1 cellular context compared by ENCODE assay signal in genomic region chr19:1446713-1447564, GRCh38.
TF ChIP-seq lines count a peak whose summit lies in the region.

No MANE protein-coding gene starts in this region.

TF ChIP-seq in HepG2, 621 proteins besides CTCF, POLR2A, EP300 and RAD21 (continued from another document and continues in another):
- TF ChIP-seq, protein P1, sequence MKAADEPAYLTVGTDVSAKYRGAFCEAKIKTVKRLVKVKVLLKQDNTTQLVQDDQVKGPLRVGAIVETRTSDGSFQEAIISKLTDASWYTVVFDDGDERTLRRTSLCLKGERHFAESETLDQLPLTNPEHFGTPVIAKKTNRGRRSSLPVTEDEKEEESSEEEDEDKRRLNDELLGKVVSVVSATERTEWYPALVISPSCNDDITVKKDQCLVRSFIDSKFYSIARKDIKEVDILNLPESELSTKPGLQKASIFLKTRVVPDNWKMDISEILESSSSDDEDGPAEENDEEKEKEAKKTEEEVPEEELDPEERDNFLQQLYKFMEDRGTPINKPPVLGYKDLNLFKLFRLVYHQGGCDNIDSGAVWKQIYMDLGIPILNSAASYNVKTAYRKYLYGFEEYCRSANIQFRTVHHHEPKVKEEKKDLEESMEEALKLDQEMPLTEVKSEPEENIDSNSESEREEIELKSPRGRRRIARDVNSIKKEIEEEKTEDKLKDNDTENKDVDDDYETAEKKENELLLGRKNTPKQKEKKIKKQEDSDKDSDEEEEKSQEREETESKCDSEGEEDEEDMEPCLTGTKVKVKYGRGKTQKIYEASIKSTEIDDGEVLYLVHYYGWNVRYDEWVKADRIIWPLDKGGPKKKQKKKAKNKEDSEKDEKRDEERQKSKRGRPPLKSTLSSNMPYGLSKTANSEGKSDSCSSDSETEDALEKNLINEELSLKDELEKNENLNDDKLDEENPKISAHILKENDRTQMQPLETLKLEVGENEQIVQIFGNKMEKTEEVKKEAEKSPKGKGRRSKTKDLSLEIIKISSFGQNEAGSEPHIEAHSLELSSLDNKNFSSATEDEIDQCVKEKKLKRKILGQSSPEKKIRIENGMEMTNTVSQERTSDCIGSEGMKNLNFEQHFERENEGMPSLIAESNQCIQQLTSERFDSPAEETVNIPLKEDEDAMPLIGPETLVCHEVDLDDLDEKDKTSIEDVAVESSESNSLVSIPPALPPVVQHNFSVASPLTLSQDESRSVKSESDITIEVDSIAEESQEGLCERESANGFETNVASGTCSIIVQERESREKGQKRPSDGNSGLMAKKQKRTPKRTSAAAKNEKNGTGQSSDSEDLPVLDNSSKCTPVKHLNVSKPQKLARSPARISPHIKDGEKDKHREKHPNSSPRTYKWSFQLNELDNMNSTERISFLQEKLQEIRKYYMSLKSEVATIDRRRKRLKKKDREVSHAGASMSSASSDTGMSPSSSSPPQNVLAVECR (CRISPR knock-in tag; IDR thresholded peaks at IDR 0.05; ENCODE audit: borderline replicate concordance), result peak; percentile 56; the same call in 1 of the 2 replicates
- 0 out of 2 replicates have a peak, but pooled peaks have one; percentile 26 for TF ChIP-seq NCOA2 (CRISPR knock-in tag; IDR thresholded peaks at IDR 0.05)
- 0 out of 2 replicates have a peak, but pooled peaks have one; percentile 56 for TF ChIP-seq ZNF619 (CRISPR knock-in tag; IDR thresholded peaks at IDR 0.05)
- no peak for TF ChIP-seq PCBP1 (IDR thresholded peaks at IDR 0.05; ENCODE audit: borderline replicate concordance, low read depth, low read length)
- TF ChIP-seq ZNF44 (CRISPR knock-in tag; IDR thresholded peaks at IDR 0.05), result no peak
- TF ChIP-seq ZNF883 (CRISPR knock-in tag; IDR thresholded peaks at IDR 0.05; ENCODE audit: not compliant biosample characterization), result peak; percentile 25
- no peak for TF ChIP-seq ZNF460 (CRISPR knock-in tag; IDR thresholded peaks at IDR 0.05; ENCODE audit: borderline replicate concordance)
- TF ChIP-seq, protein P2, sequence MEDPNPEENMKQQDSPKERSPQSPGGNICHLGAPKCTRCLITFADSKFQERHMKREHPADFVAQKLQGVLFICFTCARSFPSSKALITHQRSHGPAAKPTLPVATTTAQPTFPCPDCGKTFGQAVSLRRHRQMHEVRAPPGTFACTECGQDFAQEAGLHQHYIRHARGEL (CRISPR knock-in tag; IDR thresholded peaks at IDR 0.05), result no peak
- peak; percentile 48; the same call in 1 of the 2 replicates for TF ChIP-seq SNAI1 (CRISPR knock-in tag; IDR thresholded peaks at IDR 0.05; ENCODE audit: borderline replicate concordance)
- peak; percentile 50; the same call in 1 of the 2 replicates for TF ChIP-seq ELF3 (CRISPR knock-in tag; IDR thresholded peaks at IDR 0.05)
- no peak for TF ChIP-seq SOX6 (IDR thresholded peaks at IDR 0.05)
- 0 out of 2 replicates have a peak, but pooled peaks have one; percentile 14 for TF ChIP-seq SOX6 (CRISPR knock-in tag; IDR thresholded peaks at IDR 0.05)
- peak; percentile 56 for TF ChIP-seq MED8 (CRISPR knock-in tag; IDR thresholded peaks at IDR 0.05; ENCODE audit: insufficient replicate concordance)
- TF ChIP-seq AGO2 (optimal IDR thresholded peaks at IDR 0.05; ENCODE audit: low read depth, low read length), result no peak
- TF ChIP-seq ZBTB1 (CRISPR knock-in tag; IDR thresholded peaks at IDR 0.05; ENCODE audit: borderline replicate concordance), result peak; percentile 56; the same call in 1 of the 2 replicates
- no peak for TF ChIP-seq ZBTB43 (CRISPR knock-in tag; conservative IDR thresholded peaks at IDR 0.05)
- TF ChIP-seq DBP (CRISPR knock-in tag; IDR thresholded peaks at IDR 0.05; ENCODE audit: not compliant biosample characterization), result no peak
- TF ChIP-seq ZNF83 (CRISPR knock-in tag; IDR thresholded peaks at IDR 0.05; ENCODE audit: borderline replicate concordance), result peak; percentile 61; the same call in 1 of the 2 replicates
- TF ChIP-seq TSC22D2 (CRISPR knock-in tag; IDR thresholded peaks at IDR 0.05; ENCODE audit: borderline replicate concordance), result no peak
- peak; percentile 54; the same call in 1 of the 2 replicates for TF ChIP-seq MEIS2 (CRISPR knock-in tag; IDR thresholded peaks at IDR 0.05)
- TF ChIP-seq SAP130 (CRISPR knock-in tag; IDR thresholded peaks at IDR 0.05; ENCODE audit: low read depth), result peak; percentile 67
- no peak for TF ChIP-seq AKAP8 (CRISPR knock-in tag; IDR thresholded peaks at IDR 0.05)
- no peak for TF ChIP-seq ZNF484 (CRISPR knock-in tag; IDR thresholded peaks at IDR 0.05; ENCODE audit: borderline replicate concordance, low read depth)
- TF ChIP-seq MXI1 (IDR thresholded peaks at IDR 0.05; ENCODE audit: borderline replicate concordance, low read depth, low read length), result peak; percentile 45; the same call in 1 of the 3 replicates
- peak; percentile 65; the same call in 1 of the 2 replicates for TF ChIP-seq ZBTB26 (CRISPR knock-in tag; IDR thresholded peaks at IDR 0.05; ENCODE audit: borderline replicate concordance)
- TF ChIP-seq UBTF (CRISPR knock-in tag; IDR thresholded peaks at IDR 0.05), result peak; percentile 55; the same call in 1 of the 2 replicates
- no peak for TF ChIP-seq ZNF207 (IDR thresholded peaks at IDR 0.05; ENCODE audit: borderline replicate concordance)
- no peak; the same call in 1 of the 2 replicates for TF ChIP-seq HDAC1 (CRISPR knock-in tag; IDR thresholded peaks at IDR 0.05)
- no peak for TF ChIP-seq ZNF879 (CRISPR knock-in tag; IDR thresholded peaks at IDR 0.05)
- TF ChIP-seq, protein P3, sequence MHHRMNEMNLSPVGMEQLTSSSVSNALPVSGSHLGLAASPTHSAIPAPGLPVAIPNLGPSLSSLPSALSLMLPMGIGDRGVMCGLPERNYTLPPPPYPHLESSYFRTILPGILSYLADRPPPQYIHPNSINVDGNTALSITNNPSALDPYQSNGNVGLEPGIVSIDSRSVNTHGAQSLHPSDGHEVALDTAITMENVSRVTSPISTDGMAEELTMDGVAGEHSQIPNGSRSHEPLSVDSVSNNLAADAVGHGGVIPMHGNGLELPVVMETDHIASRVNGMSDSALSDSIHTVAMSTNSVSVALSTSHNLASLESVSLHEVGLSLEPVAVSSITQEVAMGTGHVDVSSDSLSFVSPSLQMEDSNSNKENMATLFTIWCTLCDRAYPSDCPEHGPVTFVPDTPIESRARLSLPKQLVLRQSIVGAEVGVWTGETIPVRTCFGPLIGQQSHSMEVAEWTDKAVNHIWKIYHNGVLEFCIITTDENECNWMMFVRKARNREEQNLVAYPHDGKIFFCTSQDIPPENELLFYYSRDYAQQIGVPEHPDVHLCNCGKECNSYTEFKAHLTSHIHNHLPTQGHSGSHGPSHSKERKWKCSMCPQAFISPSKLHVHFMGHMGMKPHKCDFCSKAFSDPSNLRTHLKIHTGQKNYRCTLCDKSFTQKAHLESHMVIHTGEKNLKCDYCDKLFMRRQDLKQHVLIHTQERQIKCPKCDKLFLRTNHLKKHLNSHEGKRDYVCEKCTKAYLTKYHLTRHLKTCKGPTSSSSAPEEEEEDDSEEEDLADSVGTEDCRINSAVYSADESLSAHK (CRISPR knock-in tag; IDR thresholded peaks at IDR 0.05; ENCODE audit: borderline replicate concordance), result no peak
- no peak for TF ChIP-seq TCF7L2 (IDR thresholded peaks at IDR 0.05; ENCODE audit: low read depth, low read length)
- TF ChIP-seq FOXK2 (IDR thresholded peaks at IDR 0.05), result no peak
- TF ChIP-seq, protein P4, sequence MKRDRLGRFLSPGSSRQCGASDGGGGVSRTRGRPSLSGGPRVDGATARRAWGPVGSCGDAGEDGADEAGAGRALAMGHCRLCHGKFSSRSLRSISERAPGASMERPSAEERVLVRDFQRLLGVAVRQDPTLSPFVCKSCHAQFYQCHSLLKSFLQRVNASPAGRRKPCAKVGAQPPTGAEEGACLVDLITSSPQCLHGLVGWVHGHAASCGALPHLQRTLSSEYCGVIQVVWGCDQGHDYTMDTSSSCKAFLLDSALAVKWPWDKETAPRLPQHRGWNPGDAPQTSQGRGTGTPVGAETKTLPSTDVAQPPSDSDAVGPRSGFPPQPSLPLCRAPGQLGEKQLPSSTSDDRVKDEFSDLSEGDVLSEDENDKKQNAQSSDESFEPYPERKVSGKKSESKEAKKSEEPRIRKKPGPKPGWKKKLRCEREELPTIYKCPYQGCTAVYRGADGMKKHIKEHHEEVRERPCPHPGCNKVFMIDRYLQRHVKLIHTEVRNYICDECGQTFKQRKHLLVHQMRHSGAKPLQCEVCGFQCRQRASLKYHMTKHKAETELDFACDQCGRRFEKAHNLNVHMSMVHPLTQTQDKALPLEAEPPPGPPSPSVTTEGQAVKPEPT (CRISPR knock-in tag; IDR thresholded peaks at IDR 0.05; ENCODE audit: low read depth), result no peak
- TF ChIP-seq ZNF607 (CRISPR knock-in tag; IDR thresholded peaks at IDR 0.05; ENCODE audit: borderline replicate concordance), result 0 out of 2 replicates have a peak, but pooled peaks have one; percentile 46
- TF ChIP-seq, protein P5, sequence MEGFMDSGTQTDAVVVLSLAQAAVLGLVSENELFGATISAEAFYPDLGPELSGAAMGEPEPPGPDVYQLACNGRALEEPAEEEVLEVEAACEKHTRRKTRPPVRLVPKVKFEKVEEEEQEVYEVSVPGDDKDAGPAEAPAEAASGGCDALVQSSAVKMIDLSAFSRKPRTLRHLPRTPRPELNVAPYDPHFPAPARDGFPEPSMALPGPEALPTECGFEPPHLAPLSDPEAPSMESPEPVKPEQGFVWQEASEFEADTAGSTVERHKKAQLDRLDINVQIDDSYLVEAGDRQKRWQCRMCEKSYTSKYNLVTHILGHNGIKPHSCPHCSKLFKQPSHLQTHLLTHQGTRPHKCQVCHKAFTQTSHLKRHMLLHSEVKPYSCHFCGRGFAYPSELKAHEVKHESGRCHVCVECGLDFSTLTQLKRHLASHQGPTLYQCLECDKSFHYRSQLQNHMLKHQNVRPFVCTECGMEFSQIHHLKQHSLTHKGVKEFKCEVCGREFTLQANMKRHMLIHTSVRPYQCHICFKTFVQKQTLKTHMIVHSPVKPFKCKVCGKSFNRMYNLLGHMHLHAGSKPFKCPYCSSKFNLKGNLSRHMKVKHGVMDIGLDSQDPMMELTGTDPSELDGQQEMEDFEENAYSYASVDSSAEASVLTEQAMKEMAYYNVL (CRISPR knock-in tag; IDR thresholded peaks at IDR 0.05; ENCODE audit: borderline replicate concordance), result no peak
- TF ChIP-seq SNRNP70 (IDR thresholded peaks at IDR 0.05; ENCODE audit: low read depth, low read length), result no peak
- TF ChIP-seq FOXM1 (CRISPR knock-in tag; IDR thresholded peaks at IDR 0.05), result no peak
- no peak for TF ChIP-seq ATF6 (CRISPR knock-in tag; conservative IDR thresholded peaks at IDR 0.05)
- peak; percentile 71; the same call in 1 of the 2 replicates for TF ChIP-seq NFKB2 (CRISPR knock-in tag; IDR thresholded peaks at IDR 0.05; ENCODE audit: borderline replicate concordance)
